In the genomic region with DNA sequence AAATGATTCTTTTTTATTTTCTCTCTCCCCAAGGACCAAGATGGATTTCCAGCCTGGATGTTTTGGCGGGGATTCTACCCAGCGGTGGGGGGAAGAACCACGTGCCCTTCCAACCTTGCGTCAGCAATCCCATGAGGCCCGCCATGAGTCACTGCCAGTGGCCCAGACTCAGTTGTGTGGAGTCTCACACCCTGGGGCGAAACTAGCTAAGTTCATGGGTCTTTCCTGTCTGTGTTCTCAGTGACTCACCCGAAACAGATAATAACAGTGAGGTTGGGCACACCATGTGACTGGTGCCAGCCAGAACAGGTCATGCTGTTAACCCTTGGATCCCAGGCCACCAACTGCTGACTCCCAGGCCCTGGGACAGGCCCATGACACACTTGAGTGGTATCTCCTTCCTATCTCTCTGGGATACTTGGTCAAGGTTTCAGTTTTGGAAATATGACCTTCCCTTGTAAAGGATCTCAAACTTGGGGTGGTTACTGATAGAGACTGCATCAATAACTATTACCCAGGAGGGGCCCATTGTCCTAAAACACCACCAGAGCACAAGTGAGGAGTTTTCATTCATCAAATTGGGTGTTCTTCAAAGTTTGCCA, we compare ENCODE assay signal across 1 cellular context.
TF ChIP-seq lines count a peak whose summit lies in the region.

No MANE protein-coding gene starts in this region.

TF ChIP-seq in GM12878, 131 proteins besides CTCF, POLR2A, EP300 and RAD21 (continued from another document and continues in another):
- TF ChIP-seq, protein P1, sequence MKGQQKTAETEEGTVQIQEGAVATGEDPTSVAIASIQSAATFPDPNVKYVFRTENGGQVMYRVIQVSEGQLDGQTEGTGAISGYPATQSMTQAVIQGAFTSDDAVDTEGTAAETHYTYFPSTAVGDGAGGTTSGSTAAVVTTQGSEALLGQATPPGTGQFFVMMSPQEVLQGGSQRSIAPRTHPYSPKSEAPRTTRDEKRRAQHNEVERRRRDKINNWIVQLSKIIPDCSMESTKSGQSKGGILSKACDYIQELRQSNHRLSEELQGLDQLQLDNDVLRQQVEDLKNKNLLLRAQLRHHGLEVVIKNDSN (IDR thresholded peaks at IDR 0.05; ENCODE audit: borderline replicate concordance, extremely low read length, insufficient read depth, low read depth, low read length) = peak; percentile 62
- TF ChIP-seq MEF2A (IDR thresholded peaks at IDR 0.05; ENCODE audit: insufficient read depth, low read depth, low read length) (no peak), SIN3A (IDR thresholded peaks at IDR 0.05; ENCODE audit: low read depth, low read length) (no peak), ZNF24 (IDR thresholded peaks at IDR 0.05) (0 out of 2 replicates have a peak, but pooled peaks have one; percentile 21), ZZZ3 (IDR thresholded peaks at IDR 0.05; ENCODE audit: control insufficient read depth, insufficient read length, low read depth) (no peak), SIX5 (IDR thresholded peaks at IDR 0.05; ENCODE audit: low read depth, low read length, severe bottlenecking) (no peak), MYB (IDR thresholded peaks at IDR 0.05; ENCODE audit: borderline replicate concordance, low read depth, low read length) (no peak), ESRRA (IDR thresholded peaks at IDR 0.05; ENCODE audit: low read length) (no peak), RELA (IDR thresholded peaks at IDR 0.05; ENCODE audit: borderline replicate concordance, partially characterized antibody) (no peak), SUPT20H (IDR thresholded peaks at IDR 0.05; ENCODE audit: borderline replicate concordance, control insufficient read depth, low read depth, low read length) (no peak), BCL11A (IDR thresholded peaks at IDR 0.05; ENCODE audit: low read depth, low read length) (peak; percentile 78), E2F8 (IDR thresholded peaks at IDR 0.05; ENCODE audit: low read depth, partially characterized antibody) (peak; percentile 42), TARDBP (IDR thresholded peaks at IDR 0.05; ENCODE audit: borderline replicate concordance) (no peak), SP1 (IDR thresholded peaks at IDR 0.05; ENCODE audit: low read depth, low read length) (no peak), RUNX3 (IDR thresholded peaks at IDR 0.05; ENCODE audit: low read length) (peak; percentile 62; the same call in 1 of the 2 replicates), ZBTB33 (IDR thresholded peaks at IDR 0.05) (no peak), REST (IDR thresholded peaks at IDR 0.05; ENCODE audit: low read depth, low read length) (no peak), SMARCA5 (IDR thresholded peaks at IDR 0.05) (peak; percentile 46; the same call in 1 of the 2 replicates), SMAD5 (IDR thresholded peaks at IDR 0.05; ENCODE audit: low read depth) (no peak), ZNF207 (IDR thresholded peaks at IDR 0.05; ENCODE audit: borderline replicate concordance) (no peak), KLF5 (IDR thresholded peaks at IDR 0.05; ENCODE audit: partially characterized antibody) (peak; percentile 85), CHD4 (IDR thresholded peaks at IDR 0.05) (no peak), WRNIP1 (IDR thresholded peaks at IDR 0.05; ENCODE audit: borderline replicate concordance, low read depth, low read length) (no peak), SREBF2 (IDR thresholded peaks at IDR 0.05; ENCODE audit: low read length) (no peak), CEBPB (IDR thresholded peaks at IDR 0.05; ENCODE audit: borderline replicate concordance in 1 of 2, low read depth in 2 of 2, low read length in 2 of 2) (no peak), GABPA (IDR thresholded peaks at IDR 0.05; ENCODE audit: low read depth) (no peak), ZNF274 (IDR thresholded peaks at IDR 0.05; ENCODE audit: insufficient read depth, insufficient read length) (no peak), PKNOX1 (IDR thresholded peaks at IDR 0.05) (no peak), SRF (IDR thresholded peaks at IDR 0.05; ENCODE audit: low read depth in 2 of 2, low read length in 2 of 2) (no peak), STAT1 (conservative IDR thresholded peaks at IDR 0.05) (no peak), JUNB (IDR thresholded peaks at IDR 0.05) (peak; percentile 56), ZNF622 (IDR thresholded peaks at IDR 0.05) (no peak), RELB (IDR thresholded peaks at IDR 0.05; ENCODE audit: low read depth) (peak; percentile 90), PAX5 (IDR thresholded peaks at IDR 0.05; ENCODE audit: borderline replicate concordance, low read depth, low read length) (peak; percentile 77; the same call in 1 of the 2 replicates), TCF7 (IDR thresholded peaks at IDR 0.05; ENCODE audit: borderline replicate concordance) (0 out of 2 replicates have a peak, but pooled peaks have one; percentile 18), USF2 (IDR thresholded peaks at IDR 0.05; ENCODE audit: borderline replicate concordance, low read depth, low read length) (peak; percentile 52), ZSCAN29 (IDR thresholded peaks at IDR 0.05) (no peak), LARP7 (IDR thresholded peaks at IDR 0.05) (no peak), KDM1A (IDR thresholded peaks at IDR 0.05; ENCODE audit: borderline replicate concordance) (no peak), BACH1 (IDR thresholded peaks at IDR 0.05; ENCODE audit: borderline replicate concordance) (peak; percentile 49; the same call in 1 of the 2 replicates), RAD51 (IDR thresholded peaks at IDR 0.05) (peak; percentile 92), HCFC1 (IDR thresholded peaks at IDR 0.05; ENCODE audit: low read length) (no peak), MTA3 (IDR thresholded peaks at IDR 0.05; ENCODE audit: borderline replicate concordance, low read length) (0 out of 2 replicates have a peak, but pooled peaks have one; percentile 16), RB1 (IDR thresholded peaks at IDR 0.05; ENCODE audit: borderline replicate concordance) (no peak), RBBP5 (conservative IDR thresholded peaks at IDR 0.05) (no peak), JUND (IDR thresholded peaks at IDR 0.05; ENCODE audit: low read depth, low read length) (peak; percentile 56; the same call in 1 of the 2 replicates)
- TF ChIP-seq, protein P2, sequence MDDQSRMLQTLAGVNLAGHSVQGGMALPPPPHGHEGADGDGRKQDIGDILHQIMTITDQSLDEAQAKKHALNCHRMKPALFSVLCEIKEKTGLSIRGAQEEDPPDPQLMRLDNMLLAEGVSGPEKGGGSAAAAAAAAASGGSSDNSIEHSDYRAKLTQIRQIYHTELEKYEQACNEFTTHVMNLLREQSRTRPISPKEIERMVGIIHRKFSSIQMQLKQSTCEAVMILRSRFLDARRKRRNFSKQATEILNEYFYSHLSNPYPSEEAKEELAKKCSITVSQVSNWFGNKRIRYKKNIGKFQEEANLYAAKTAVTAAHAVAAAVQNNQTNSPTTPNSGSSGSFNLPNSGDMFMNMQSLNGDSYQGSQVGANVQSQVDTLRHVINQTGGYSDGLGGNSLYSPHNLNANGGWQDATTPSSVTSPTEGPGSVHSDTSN (IDR thresholded peaks at IDR 0.05; ENCODE audit: insufficient replicate concordance, low read depth, low read length) = no peak
- TF ChIP-seq, protein P3, sequence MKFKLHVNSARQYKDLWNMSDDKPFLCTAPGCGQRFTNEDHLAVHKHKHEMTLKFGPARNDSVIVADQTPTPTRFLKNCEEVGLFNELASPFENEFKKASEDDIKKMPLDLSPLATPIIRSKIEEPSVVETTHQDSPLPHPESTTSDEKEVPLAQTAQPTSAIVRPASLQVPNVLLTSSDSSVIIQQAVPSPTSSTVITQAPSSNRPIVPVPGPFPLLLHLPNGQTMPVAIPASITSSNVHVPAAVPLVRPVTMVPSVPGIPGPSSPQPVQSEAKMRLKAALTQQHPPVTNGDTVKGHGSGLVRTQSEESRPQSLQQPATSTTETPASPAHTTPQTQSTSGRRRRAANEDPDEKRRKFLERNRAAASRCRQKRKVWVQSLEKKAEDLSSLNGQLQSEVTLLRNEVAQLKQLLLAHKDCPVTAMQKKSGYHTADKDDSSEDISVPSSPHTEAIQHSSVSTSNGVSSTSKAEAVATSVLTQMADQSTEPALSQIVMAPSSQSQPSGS (IDR thresholded peaks at IDR 0.05; ENCODE audit: low read length) = peak; percentile 66; the same call in 1 of the 2 replicates
